Comparison of ENCODE assay signal across 21 cellular contexts in the genomic region with DNA sequence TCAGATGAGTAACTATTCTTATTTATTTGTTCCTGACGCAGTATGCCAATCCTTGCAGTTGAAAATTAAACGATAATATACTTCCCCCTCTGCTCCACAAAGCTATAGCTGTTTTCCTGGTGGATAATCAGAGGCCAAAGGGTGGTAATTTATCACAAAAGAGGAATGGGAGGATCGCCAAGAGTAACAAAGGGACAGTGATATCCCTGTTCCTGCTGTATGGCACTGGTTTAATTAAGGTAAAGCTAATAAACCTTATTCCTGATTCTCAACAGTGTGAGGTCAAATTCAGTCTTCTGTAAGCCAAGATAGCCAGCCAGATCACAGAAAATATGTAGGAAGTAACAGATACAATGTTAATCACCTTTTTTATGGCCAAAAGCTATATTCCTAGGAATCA. TPM values are rescaled to one million over a fixed set of nuclear protein-coding genes. Genes with fewer than 3 reads are reported as not detected.
A peak's percentile ranks its signal among the peaks of the same experiment; 100 is the strongest.
DNase-seq lines count a peak whose midpoint lies in the region; ATAC-seq and TF ChIP-seq lines count a peak whose summit lies in the region.
"Had no signal": no experiment of that assay in that cellular context is flagged by ENCODE, and none has a peak within 500 bp of the region (broad histone marks: within the 10 kb centered on the region; RNA-seq: fewer than 3 reads in every experiment).

No MANE protein-coding gene starts in this region.

- DNase-seq in LoVo (ENCODE audit: low spot score) (peak; percentile 42), mucosa of descending colon (peak in 1 of 3 donors; percentile 23), EL (no peak), MG63 (no peak), foreskin keratinocyte (no peak)
- DNase-seq: CD4-positive, CD25-positive, alpha-beta regulatory T cell; COR-L47; DND-41; GM23248; H9; HFFc6; KG1; NCI-H1694 treated with DMSO at 0.1 percent for 48 hours; NCI-H446 treated with DMSO at 0.1 percent for 48 hours; NCI-H774; OCI-M1 had no signal

- H3K27me3 ChIP-seq in MG63 (0 out of 2 replicates have a peak, but pooled peaks cover 3% of the 10 kb centered on the region), foreskin keratinocyte (no peaks in the 10 kb centered on the region)
- H3K27me3 ChIP-seq: SJSA1 had no signal

- H3K36me3 ChIP-seq in mucosa of descending colon (ENCODE audit: low read depth) = no peaks in the 10 kb centered on the region
- no peaks in the 10 kb centered on the region for H3K36me3 ChIP-seq in MG63
- H3K36me3 ChIP-seq: SJSA1 had no signal

- TF ChIP-seq CTCF in VCaP (conservative IDR thresholded peaks at IDR 0.05) = no peak
- no peak for TF ChIP-seq CTCF in mucosa of descending colon (IDR thresholded peaks at IDR 0.05)
- no peak for TF ChIP-seq CTCF in foreskin keratinocyte (conservative IDR thresholded peaks at IDR 0.05)

- no peaks in the 10 kb centered on the region for H3K9me3 ChIP-seq in mucosa of descending colon
- no peaks in the 10 kb centered on the region for H3K9me3 ChIP-seq in MG63
- H3K9me3 ChIP-seq: SJSA1 had no signal

- intact Hi-C loops in mucosa of descending colon (cut with DNase I, micrococcal nuclease) = no loop called here

- H3K4me3 ChIP-seq in mucosa of descending colon = no peak overlapping the region
- H3K4me3 ChIP-seq in MG63 = no peak overlapping the region
- H3K4me3 ChIP-seq: GM23248, SJSA1 had no signal

- H3K27ac ChIP-seq in VCaP (peak overlapping the region; percentile 62), foreskin keratinocyte (no peak overlapping the region)
- H3K27ac ChIP-seq: GM23248, SJSA1 had no signal

- ATAC-seq in mucosa of descending colon (peak; percentile 95), foreskin keratinocyte (no peak), HG03439 (IDR thresholded peaks at IDR 0.05; ENCODE audit: unreplicated experiment) (no peak)
- ATAC-seq: Right ventricle myocardium inferior had no signal

- H3K4me1 ChIP-seq in mucosa of descending colon (ENCODE audit: low read depth) (peaks cover 4% of the 10 kb centered on the region), foreskin keratinocyte (no peaks in the 10 kb centered on the region)

RNA-seq across cellular contexts. Expression of a gene that starts 33.4 kb away (rescaled TPM):
- 10 to 100 TPM; 38.5 to 58.4 (median 50.8) TPM for total RNA-seq in mucosa of descending colon
- total RNA-seq in MG63 (2014; rRNA removed; shearing (Covaris generic); ENCODE audit: low replicate concordance) = 1.2 and 2.1 TPM in 2 replicates
- total RNA-seq in foreskin keratinocyte = 4.2 and 7.3 TPM in 2 replicates
- polyA plus RNA-seq in foreskin keratinocyte = 0.72 and 1.4 TPM in 2 replicates
- total RNA-seq: G401, GM23248 had no signal
